ENCODE assay signal across 17 cellular contexts in genomic region chr6:11276228-11276627, GRCh38. TPM values are rescaled to one million over a fixed set of nuclear protein-coding genes. Genes with fewer than 3 reads are reported as not detected.
DNase-seq lines count a peak whose midpoint lies in the region; ATAC-seq and TF ChIP-seq lines count a peak whose summit lies in the region.
"Had no signal": no experiment of that assay in that cellular context is flagged by ENCODE, and none has a peak within 500 bp of the region (broad histone marks: within the 10 kb centered on the region; RNA-seq: fewer than 3 reads in every experiment).

No MANE protein-coding gene starts in this region.

- H4K8ac ChIP-seq in mesendoderm (ENCODE audit: low read depth, low read length) = no peak overlapping the region

- H3K27me3 Mint-ChIP-seq in stimulated activated naive CD8-positive, alpha-beta T cell treated with anti-CD3 and anti-CD28 coated beads, Interleukin-15, Interleukin-2, amounts not matched to agents 100 ng/mL and 50 ng/mL, for 24 hours = no peaks in the 10 kb centered on the region
- no peaks in the 10 kb centered on the region for H3K27me3 Mint-ChIP-seq in activated B cell treated with CpG ODN at 0.5 μM for 24 hours
- H3K27me3 Mint-ChIP-seq: activated CD4-positive, alpha-beta T cell treated with anti-CD3 and anti-CD28 coated beads, Interleukin-2, amount 10 ng/mL, durations not matched to agents 24 days and 14 days; naive thymus-derived CD4-positive, alpha-beta T cell had no signal

- H2BK120ac ChIP-seq in mesendoderm (ENCODE audit: low read depth, low read length) = no peak overlapping the region

- no peak overlapping the region for H3K4me3 ChIP-seq in mesendoderm (ENCODE audit: low read length)

- TF ChIP-seq CTCF in activated B cell treated with CpG ODN at 0.5 μM for 24 hours (IDR thresholded peaks at IDR 0.05) (no peak), foreskin keratinocyte (conservative IDR thresholded peaks at IDR 0.05) (no peak)

- no peak for ATAC-seq in stimulated activated naive CD8-positive, alpha-beta T cell treated with anti-CD3 and anti-CD28 coated beads, Interleukin-15, Interleukin-2, amounts not matched to agents 100 U/mL and 50 U/mL, for 24 hours
- ATAC-seq in activated B cell treated with CpG ODN at 0.5 μM for 24 hours (ENCODE audit: low read depth) = no peak
- ATAC-seq in foreskin keratinocyte = no peak
- ATAC-seq in HG03460 (IDR thresholded peaks at IDR 0.05; ENCODE audit: unreplicated experiment) = no peak
- ATAC-seq in HG02884 (IDR thresholded peaks at IDR 0.05; ENCODE audit: unreplicated experiment) = no peak

- H3K27ac ChIP-seq in mesendoderm (ENCODE audit: low read depth, low read length) = no peak overlapping the region
- H3K27ac ChIP-seq in foreskin keratinocyte = no peak overlapping the region

- peaks cover 41% of the 10 kb centered on the region for H3K36me3 Mint-ChIP-seq in stimulated activated naive CD8-positive, alpha-beta T cell treated with anti-CD3 and anti-CD28 coated beads, Interleukin-15, Interleukin-2, amounts not matched to agents 100 ng/mL and 50 ng/mL, for 24 hours (ENCODE audit: low read depth)
- H3K36me3 Mint-ChIP-seq in activated B cell treated with CpG ODN at 0.5 μM for 24 hours (ENCODE audit: low read depth) = peaks cover 60% of the 10 kb centered on the region

- no peaks in the 10 kb centered on the region for H3K36me3 ChIP-seq in mesendoderm (ENCODE audit: control insufficient read depth, insufficient read depth, low read length)

- no CpG with 5 or more reads among the region's 8 CpGs for WGBS in mesendoderm (ENCODE audit: extremely low coverage, insufficient coverage, low lambda C conversion rate)

- no peaks in the 10 kb centered on the region for H3K79me2 ChIP-seq in mesendoderm (ENCODE audit: control insufficient read depth, insufficient read depth, low read length)

- H3K4me1 Mint-ChIP-seq in stimulated activated naive CD8-positive, alpha-beta T cell treated with anti-CD3 and anti-CD28 coated beads, Interleukin-15, Interleukin-2, amounts not matched to agents 100 ng/mL and 50 ng/mL, for 24 hours (ENCODE audit: low read depth) = peaks cover 47% of the 10 kb centered on the region
- H3K4me1 Mint-ChIP-seq in activated B cell treated with CpG ODN at 0.5 μM for 24 hours = peaks cover 48% of the 10 kb centered on the region

- no peak overlapping the region for H3K4me2 ChIP-seq in mesendoderm (ENCODE audit: low read length)

- H3K9ac ChIP-seq in mesendoderm (ENCODE audit: low read length) = no peak overlapping the region

- H3K27me3 ChIP-seq in mesendoderm (ENCODE audit: insufficient read depth, low read length, poor library complexity) (no peaks in the 10 kb centered on the region), foreskin keratinocyte (no peaks in the 10 kb centered on the region)

- CTCF ChIA-PET in activated B cell treated with CpG ODN at 0.5 μM for 24 hours (lab: Charles Lee) = interaction anchor here (1.2 to 3.8 kb wide), 2 partner anchors 109 to 220 kb away, joined by 3 to 15 read pairs; no protein-coding TSS in a partner anchor

- H3K27ac Mint-ChIP-seq in stimulated activated naive CD8-positive, alpha-beta T cell treated with anti-CD3 and anti-CD28 coated beads, Interleukin-15, Interleukin-2, amounts not matched to agents 100 ng/mL and 50 ng/mL, for 24 hours = peak overlapping the region; percentile 95
- peak overlapping the region; percentile 91 for H3K27ac Mint-ChIP-seq in activated B cell treated with CpG ODN at 0.5 μM for 24 hours

- DNase-seq in stimulated activated naive CD8-positive, alpha-beta T cell treated with anti-CD3 and anti-CD28 coated beads, Interleukin-15, Interleukin-2, amounts not matched to agents 100 U/mL and 50 U/mL, for 24 hours = no peak
- DNase-seq in activated B cell treated with CpG ODN at 0.5 μM for 24 hours (no peak), mesendoderm (no peak), foreskin keratinocyte (no peak), mesenteric fat pad (ENCODE audit: low spot score) (no peak)
- DNase-seq: anterior cingulate cortex, DMS 273 treated with DMSO at 0.1 percent for 48 hours, HCEC 1CT, MM.1S, NCI-H187 treated with DMSO at 0.1 percent for 48 hours, Right ventricle myocardium superior, substantia nigra had no signal

- H3K4me1 ChIP-seq in mesendoderm (ENCODE audit: control insufficient read depth, low read depth, low read length) = peaks cover 14% of the 10 kb centered on the region
- H3K4me1 ChIP-seq in foreskin keratinocyte = peaks cover 13% of the 10 kb centered on the region

- intact Hi-C loops in activated B cell treated with CpG ODN at 0.5 μM for 24 hours (cut with micrococcal nuclease) = loop anchor here (2.0 to 5.0 kb wide), 4 partner anchors 36 to 185 kb away; partner anchors contain the start of gene SMIM13

- POLR2A ChIA-PET in activated B cell treated with CpG ODN at 0.5 μM for 24 hours (lab: Charles Lee) = interaction anchor here (1.1 to 2.9 kb wide), 3 partner anchors 44 to 184 kb away, joined by 3 to 18 read pairs (median 8); partner anchors contain the start of gene NEDD9

- H3K18ac ChIP-seq in mesendoderm (ENCODE audit: low read length) = no peak overlapping the region

- peak overlapping the region; percentile 72 for H3K4ac ChIP-seq in mesendoderm (ENCODE audit: low read depth, low read length)

- H3K9me3 Mint-ChIP-seq in stimulated activated naive CD8-positive, alpha-beta T cell treated with anti-CD3 and anti-CD28 coated beads, Interleukin-15, Interleukin-2, amounts not matched to agents 100 ng/mL and 50 ng/mL, for 24 hours = no peaks in the 10 kb centered on the region
- H3K9me3 Mint-ChIP-seq in activated B cell treated with CpG ODN at 0.5 μM for 24 hours = no peaks in the 10 kb centered on the region
- H3K9me3 Mint-ChIP-seq: activated CD4-positive, alpha-beta T cell treated with anti-CD3 and anti-CD28 coated beads, Interleukin-2, amount 10 ng/mL, durations not matched to agents 24 days and 14 days had no signal

- H4K5ac ChIP-seq in mesendoderm (ENCODE audit: low read length) = no peak overlapping the region

- H3K4me3 Mint-ChIP-seq in stimulated activated naive CD8-positive, alpha-beta T cell treated with anti-CD3 and anti-CD28 coated beads, Interleukin-15, Interleukin-2, amounts not matched to agents 100 ng/mL and 50 ng/mL, for 24 hours = no peak overlapping the region
- H3K4me3 Mint-ChIP-seq in activated B cell treated with CpG ODN at 0.5 μM for 24 hours = no peak overlapping the region

- H2AK5ac ChIP-seq in mesendoderm (ENCODE audit: low read length) = no peak overlapping the region

- peak overlapping the region; percentile 25 for H2BK5ac ChIP-seq in mesendoderm (ENCODE audit: low read length)

- H3K56ac ChIP-seq in mesendoderm (ENCODE audit: low read length) = no peak overlapping the region

- peak overlapping the region; percentile 69 for H3K23ac ChIP-seq in mesendoderm (ENCODE audit: low read length)

- H3K79me1 ChIP-seq in mesendoderm (ENCODE audit: low read length) = no peaks in the 10 kb centered on the region

- H2BK15ac ChIP-seq in mesendoderm (replicated peaks; ENCODE audit: low read depth) = no peak overlapping the region

RNA-seq across cellular contexts. Expression of gene NEDD9, which starts 43.8 kb away (rescaled TPM):
- 57.4 and 61.9 TPM in 2 replicates for total RNA-seq in activated B cell treated with CpG ODN at 0.5 μM for 24 hours
- polyA plus RNA-seq in mesendoderm (2013, experiment 1 of 2) = 9.6 TPM
- 9.5 TPM for polyA plus RNA-seq in mesendoderm (2013, experiment 2 of 2)
- total RNA-seq in foreskin keratinocyte = 3.1 and 3.6 TPM in 2 replicates
- 1.1 and 1.2 TPM in 2 replicates for polyA plus RNA-seq in foreskin keratinocyte
- 107 TPM for total RNA-seq in mesenteric fat pad

Comparison
In these comparisons a context has a peak if more than half of its experiments do, and no peak if none do; other contexts are left out.
1. RNA of gene NEDD9, which starts 43.8 kb away (total RNA-seq): 107 TPM in mesenteric fat pad (single experiment) and 57.4 to 61.9 TPM in activated B cell treated with CpG ODN at 0.5 μM for 24 hours; 3.1 to 3.6 TPM in foreskin keratinocyte; every median in the first group is over 10 times any median in the second.